ENCODE assay signal across 14 cellular contexts in the genomic region with DNA sequence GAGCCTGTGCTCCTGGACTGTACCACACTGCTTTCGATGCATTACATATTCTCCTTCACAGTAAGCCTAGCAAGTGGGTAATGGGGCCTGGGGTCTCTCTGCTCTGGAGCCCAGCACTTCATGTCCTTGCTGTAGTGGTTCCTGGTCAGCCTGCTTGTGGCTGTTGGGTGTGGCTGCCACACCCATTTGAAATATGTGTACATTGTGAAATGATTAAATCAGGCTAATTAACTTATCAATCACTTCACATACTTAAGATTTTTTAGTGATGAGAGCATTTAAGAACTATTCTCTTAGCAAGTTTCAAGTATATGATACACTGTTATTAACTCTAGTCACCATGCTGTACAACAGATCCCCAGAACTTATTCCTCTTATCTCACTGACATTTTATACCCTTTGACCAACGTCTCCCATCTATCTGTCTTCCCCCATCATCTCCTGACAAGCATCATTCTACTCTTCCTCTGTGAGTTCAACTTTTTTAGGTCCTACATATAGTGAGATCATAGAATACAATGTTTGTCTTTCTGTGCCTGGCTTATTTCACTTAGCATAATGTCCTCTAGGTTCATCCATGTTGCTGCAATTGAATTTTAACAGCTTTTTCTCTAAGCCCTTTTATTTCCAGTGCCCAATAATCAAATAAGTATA.
DNase-seq lines count a peak whose midpoint lies in the region; ATAC-seq and TF ChIP-seq lines count a peak whose summit lies in the region.
"Had no signal": no experiment of that assay in that cellular context is flagged by ENCODE, and none has a peak within 500 bp of the region (broad histone marks: within the 10 kb centered on the region; RNA-seq: fewer than 3 reads in every experiment).

No MANE protein-coding gene starts in this region.

- no peak overlapping the region for H3K27ac ChIP-seq in A673 (ENCODE audit: low read depth, low read length, poor library complexity, severe bottlenecking)
- H3K27ac ChIP-seq: esophagus muscularis mucosa had no signal

- POLR2A ChIA-PET in A673 (lab: Charles Lee; ENCODE audit: low non-redundant PET): no interaction called here

- H3K36me3 Mint-ChIP-seq in effector memory CD8-positive, alpha-beta T cell (ENCODE audit: insufficient read depth): no peaks in the 10 kb centered on the region

- H3K36me3 ChIP-seq in A673 (ENCODE audit: insufficient read depth, low read length, poor library complexity, severe bottlenecking): no peaks in the 10 kb centered on the region
- H3K36me3 ChIP-seq: esophagus muscularis mucosa had no signal

- H3K4me1 ChIP-seq in A673 (ENCODE audit: insufficient read depth, low read length, poor library complexity, severe bottlenecking): no peaks in the 10 kb centered on the region
- H3K4me1 ChIP-seq: esophagus muscularis mucosa had no signal

- BruUV-seq in A673 (replicated peaks; lab: Mats Ljungman, UMichigan): no TSS peak

- no peak overlapping the region for H3K4me3 Mint-ChIP-seq in effector memory CD8-positive, alpha-beta T cell
- H3K4me3 Mint-ChIP-seq: activated B cell treated with CpG ODN at 0.5 μM for 24 hours; activated T-cell treated with anti-CD3 and anti-CD28 coated beads, Interleukin-2, amount 50 U/mL, for 4 hours had no signal

- ATAC-seq in effector memory CD8-positive, alpha-beta T cell (replicated peaks): no peak
- ATAC-seq in GM21723 (IDR thresholded peaks at IDR 0.05; ENCODE audit: unreplicated experiment) (no peak), HG03565 (IDR thresholded peaks at IDR 0.05; ENCODE audit: unreplicated experiment) (no peak)
- ATAC-seq: activated T-cell treated with anti-CD3 and anti-CD28 coated beads, Interleukin-2, amount 50 U/mL, for 4 hours had no signal

- H3K27me3 ChIP-seq in A673 (replicated peaks; ENCODE audit: insufficient read depth, low read depth, low read length, poor library complexity): no peaks in the 10 kb centered on the region

- TF ChIP-seq CTCF in A673 (conservative IDR thresholded peaks at IDR 0.05; ENCODE audit: low read depth, low read length): no peak

- no peaks in the 10 kb centered on the region for H3K9me3 Mint-ChIP-seq in effector memory CD8-positive, alpha-beta T cell
- H3K9me3 Mint-ChIP-seq: activated B cell treated with CpG ODN at 0.5 μM for 24 hours; activated T-cell treated with anti-CD3 and anti-CD28 coated beads, Interleukin-2, amount 50 U/mL, for 4 hours had no signal

- peaks cover 0 to 22% of the 10 kb centered on the region in 2 donors for H3K27me3 Mint-ChIP-seq in effector memory CD8-positive, alpha-beta T cell
- H3K27me3 Mint-ChIP-seq: activated B cell treated with CpG ODN at 0.5 μM for 24 hours had no signal

- CTCF ChIA-PET in A673 (lab: Charles Lee): no interaction called here

- intact Hi-C loops in A673 (cut with micrococcal nuclease; ENCODE audit: unreplicated experiment): no loop called here

- no peaks in the 10 kb centered on the region for H3K9me3 ChIP-seq in A673 (ENCODE audit: low read depth, low read length, poor library complexity, severe bottlenecking)
- H3K9me3 ChIP-seq: esophagus muscularis mucosa had no signal

- no peaks in the 10 kb centered on the region for H3K4me1 Mint-ChIP-seq in effector memory CD8-positive, alpha-beta T cell (ENCODE audit: low read depth in 2 of 2)
- H3K4me1 Mint-ChIP-seq: activated B cell treated with CpG ODN at 0.5 μM for 24 hours had no signal

- H3K4me3 ChIP-seq in A673 (ENCODE audit: low read depth, low read length, poor library complexity, severe bottlenecking): no peak overlapping the region
- H3K4me3 ChIP-seq: esophagus muscularis mucosa had no signal

- DNase-seq in A673 (ENCODE audit: low spot score) (peak; percentile 7), HT1080 (ENCODE audit: low read depth) (peak; percentile 48), astrocyte of the hippocampus (ENCODE audit: low read depth, low spot score) (peak; percentile 70), kidney glomerular epithelial cell (lab: John Stamatoyannopoulos, UW) (peak; percentile 73), amniotic stem cell (lab: John Stamatoyannopoulos, UW) (no peak)
- DNase-seq in effector memory CD8-positive, alpha-beta T cell: no peak
- DNase-seq: activated B cell treated with CpG ODN at 0.5 μM for 24 hours; activated T-cell treated with anti-CD3 and anti-CD28 coated beads, Interleukin-2, amount 50 U/mL, for 4 hours; KBM-7; kidney; stimulated activated CD4-positive, alpha-beta T cell treated with anti-CD3 and anti-CD28 coated beads, Interleukin-4, amount 100 ng/mL, for 1 hour had no signal

- no peak overlapping the region for H3K27ac Mint-ChIP-seq in effector memory CD8-positive, alpha-beta T cell
- H3K27ac Mint-ChIP-seq: activated B cell treated with CpG ODN at 0.5 μM for 24 hours had no signal

Comparison
In these comparisons a context has a peak if more than half of its experiments do, and no peak if none do; other contexts are left out.
1. DNase-seq: peak in A673 (single experiment), HT1080 (single experiment), astrocyte of the hippocampus (single experiment) and kidney glomerular epithelial cell (single experiment); none in effector memory CD8-positive, alpha-beta T cell (0 of 3) and amniotic stem cell (single experiment).